Comparison of ENCODE assay signal across 24 cellular contexts in the genomic region with DNA sequence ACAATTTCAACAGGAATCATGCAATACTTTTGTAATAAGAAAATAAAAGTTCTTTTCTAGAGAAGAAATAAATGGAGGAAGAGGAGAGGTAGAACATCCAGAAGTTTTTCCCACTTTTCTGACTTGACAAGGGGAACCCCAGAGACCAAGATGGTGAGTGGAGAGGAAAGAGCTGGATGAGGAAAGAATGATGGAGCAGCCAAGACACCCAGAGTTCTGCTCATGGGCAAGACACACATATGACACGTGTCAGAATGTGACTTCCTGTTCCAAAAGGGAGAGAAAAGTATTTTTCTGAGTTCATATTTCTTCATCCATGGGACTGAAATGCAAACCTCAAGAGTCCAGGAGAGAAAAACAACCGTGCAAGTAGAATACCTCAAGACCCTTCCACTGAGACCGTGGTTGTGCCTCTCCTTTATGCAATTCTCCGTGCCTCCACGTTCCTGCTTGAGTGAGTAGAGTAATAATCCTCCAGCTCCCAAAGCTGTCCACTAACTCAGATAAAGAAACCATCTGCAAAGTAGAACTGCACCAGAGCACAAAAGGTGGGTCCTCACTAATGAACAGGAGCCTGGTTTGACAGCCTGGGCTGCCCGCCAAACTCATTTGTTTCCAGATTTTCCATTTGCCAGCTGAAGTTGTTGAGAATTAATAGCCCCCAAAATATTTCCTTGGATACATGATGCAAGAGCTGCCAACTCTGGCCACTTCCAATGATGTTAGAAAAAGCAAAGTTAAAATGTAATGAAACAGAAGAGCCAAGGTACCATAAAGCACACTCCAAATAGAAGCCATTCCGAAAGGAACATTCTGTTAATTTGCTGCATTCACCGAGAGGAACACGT.
DNase-seq lines count a peak whose midpoint lies in the region; ATAC-seq and TF ChIP-seq lines count a peak whose summit lies in the region.
"Had no signal": no experiment of that assay in that cellular context is flagged by ENCODE, and none has a peak within 500 bp of the region (broad histone marks: within the 10 kb centered on the region; RNA-seq: fewer than 3 reads in every experiment).

No MANE protein-coding gene starts in this region.

- H3K27me3 ChIP-seq in CD4-positive, alpha-beta memory T cell (ENCODE audit: insufficient read depth, low read length), result no peaks in the 10 kb centered on the region
- H3K27me3 ChIP-seq: BE2C had no signal

- H3K9me3 ChIP-seq in T-helper 17 cell (ENCODE audit: control insufficient read depth, low read length, poor library complexity, severe bottlenecking), result no peaks in the 10 kb centered on the region
- H3K9me3 ChIP-seq in CD4-positive, alpha-beta memory T cell (ENCODE audit: control insufficient read depth in 1 of 2, low read length in 2 of 2), result no peaks in the 10 kb centered on the region
- H3K9me3 ChIP-seq: BE2C, SK-N-SH had no signal

- no peak for ATAC-seq in stimulated activated naive CD8-positive, alpha-beta T cell treated with anti-CD3 and anti-CD28 coated beads, Interleukin-15, amount 100 ng/mL, for 72 hours
- ATAC-seq in T-helper 17 cell, result no peak
- ATAC-seq: CD8-positive, alpha-beta T cell; HCT116; Panc1 had no signal

- H3K4me3 ChIP-seq in CD4-positive, alpha-beta memory T cell (ENCODE audit: low read length in 2 of 2), result no peak overlapping the region
- H3K4me3 ChIP-seq: GM23248 had no signal

- no peaks in the 10 kb centered on the region for H3K36me3 ChIP-seq in CD4-positive, alpha-beta memory T cell (ENCODE audit: insufficient read depth, low read length)
- H3K36me3 ChIP-seq: BE2C had no signal

- H3K4me1 Mint-ChIP-seq in brain, result peaks cover 12% of the 10 kb centered on the region
- no peaks in the 10 kb centered on the region for H3K4me1 Mint-ChIP-seq in stimulated activated naive CD8-positive, alpha-beta T cell treated with anti-CD3 and anti-CD28 coated beads, Interleukin-15, amount 100 ng/mL, for 72 hours
- no peaks in the 10 kb centered on the region for H3K4me1 Mint-ChIP-seq in T-helper 17 cell
- no peaks in the 10 kb centered on the region for H3K4me1 Mint-ChIP-seq in CD4-positive, alpha-beta memory T cell
- H3K4me1 Mint-ChIP-seq: IgD-negative memory B cell had no signal

- peak overlapping the region in 2 of 5 experiments; percentile 28 to 77 for H3K4me3 Mint-ChIP-seq in brain
- no peak overlapping the region for H3K4me3 Mint-ChIP-seq in stimulated activated naive CD8-positive, alpha-beta T cell treated with anti-CD3 and anti-CD28 coated beads, Interleukin-15, amount 100 ng/mL, for 72 hours
- no peak overlapping the region for H3K4me3 Mint-ChIP-seq in T-helper 17 cell
- H3K4me3 Mint-ChIP-seq in CD4-positive, alpha-beta memory T cell, result no peak overlapping the region
- H3K4me3 Mint-ChIP-seq: CD8-positive, alpha-beta T cell; IgD-negative memory B cell had no signal

- H3K27ac ChIP-seq in CD4-positive, alpha-beta memory T cell (ENCODE audit: low read depth, low read length), result no peak overlapping the region
- H3K27ac ChIP-seq: 22Rv1, GM23248, HL-60 had no signal

- CTCF ChIA-PET in CD4-positive, alpha-beta memory T cell (lab: Charles Lee; ENCODE audit: partially characterized antibody), result no interaction called here

- H3K9me3 Mint-ChIP-seq in brain, result peaks cover 22 to 47% (median 26%) of the 10 kb centered on the region in 5 experiments
- peaks cover 11 to 16% of the 10 kb centered on the region in 2 donors for H3K9me3 Mint-ChIP-seq in stimulated activated naive CD8-positive, alpha-beta T cell treated with anti-CD3 and anti-CD28 coated beads, Interleukin-15, amount 100 ng/mL, for 72 hours
- H3K9me3 Mint-ChIP-seq in CD4-positive, alpha-beta memory T cell, result peaks cover 0 to 12% (median 4%) of the 10 kb centered on the region in 8 donors

- H3K27me3 Mint-ChIP-seq in brain (peaks cover 6% of the 10 kb centered on the region), T-helper 17 cell (peaks cover 10% of the 10 kb centered on the region)
- peaks cover 35% of the 10 kb centered on the region for H3K27me3 Mint-ChIP-seq in stimulated activated naive CD8-positive, alpha-beta T cell treated with anti-CD3 and anti-CD28 coated beads, Interleukin-15, amount 100 ng/mL, for 72 hours
- peaks cover 5% of the 10 kb centered on the region in 2 donors for H3K27me3 Mint-ChIP-seq in CD4-positive, alpha-beta memory T cell
- H3K27me3 Mint-ChIP-seq: IgD-negative memory B cell had no signal

- TF ChIP-seq CTCF in brain (conservative IDR thresholded peaks at IDR 0.05), result no peak

- peaks cover 8% of the 10 kb centered on the region for H3K36me3 Mint-ChIP-seq in brain
- no peaks in the 10 kb centered on the region for H3K36me3 Mint-ChIP-seq in T-helper 17 cell (ENCODE audit: low read depth)
- H3K36me3 Mint-ChIP-seq in CD4-positive, alpha-beta memory T cell, result no peaks in the 10 kb centered on the region
- H3K36me3 Mint-ChIP-seq: CD8-positive, alpha-beta T cell; IgD-negative memory B cell had no signal

- POLR2A ChIA-PET in CD4-positive, alpha-beta memory T cell (lab: Charles Lee; ENCODE audit: partially characterized antibody), result no interaction called here

- no peaks in the 10 kb centered on the region for H3K4me1 ChIP-seq in CD4-positive, alpha-beta memory T cell (ENCODE audit: insufficient read depth, low read length)
- H3K4me1 ChIP-seq: BE2C had no signal

- H3K27ac Mint-ChIP-seq in brain, result peak overlapping the region in 4 of 5 experiments; percentile 17 to 91 (median 70)
- no peak overlapping the region for H3K27ac Mint-ChIP-seq in stimulated activated naive CD8-positive, alpha-beta T cell treated with anti-CD3 and anti-CD28 coated beads, Interleukin-15, amount 100 ng/mL, for 72 hours
- no peak overlapping the region for H3K27ac Mint-ChIP-seq in T-helper 17 cell
- no peak overlapping the region for H3K27ac Mint-ChIP-seq in CD4-positive, alpha-beta memory T cell
- H3K27ac Mint-ChIP-seq: CD8-positive, alpha-beta T cell; IgD-negative memory B cell had no signal

- peak; percentile 11 for DNase-seq in DMS79 treated with DMSO at 0.1 percent for 48 hours (lab: John Stamatoyannopoulos, UW)
- no peak for DNase-seq in DMS79 (lab: John Stamatoyannopoulos, UW)
- DNase-seq in midbrain (lab: John Stamatoyannopoulos, UW), result peak; percentile 4
- DNase-seq in stimulated activated naive CD8-positive, alpha-beta T cell treated with anti-CD3 and anti-CD28 coated beads, Interleukin-15, amount 100 ng/mL, for 72 hours, result no peak
- DNase-seq in T-helper 17 cell, result no peak
- no peak for DNase-seq in stimulated activated CD4-positive, alpha-beta T cell treated with anti-CD3 and anti-CD28 coated beads, Interleukin-4, amount 100 ng/mL, for 24 hours
- no peak for DNase-seq in CD4-positive, alpha-beta memory T cell
- DNase-seq: BE2C; CD8-positive, alpha-beta T cell; GDM1; GM23248; Kasumi-1; NCI-H1417; NCI-H2029; NCI-H510A; NCI-H774; SHP77; SK-N-SH had no signal

- intact Hi-C loops in CD4-positive, alpha-beta memory T cell (cut with micrococcal nuclease), result no loop called here

Comparison
In these comparisons a context has a peak if more than half of its experiments do, and no peak if none do; other contexts are left out.
1. DNase-seq: peak in DMS79 treated with DMSO at 0.1 percent for 48 hours (single experiment) and midbrain (single experiment); none in DMS79 (single experiment), stimulated activated naive CD8-positive, alpha-beta T cell treated with anti-CD3 and anti-CD28 coated beads, Interleukin-15, amount 100 ng/mL, for 72 hours (0 of 2), T-helper 17 cell (0 of 3), stimulated activated CD4-positive, alpha-beta T cell treated with anti-CD3 and anti-CD28 coated beads, Interleukin-4, amount 100 ng/mL, for 24 hours (single experiment) and CD4-positive, alpha-beta memory T cell (0 of 5).
2. H3K27ac Mint-ChIP-seq: peak in brain (4 of 5); none in stimulated activated naive CD8-positive, alpha-beta T cell treated with anti-CD3 and anti-CD28 coated beads, Interleukin-15, amount 100 ng/mL, for 72 hours (0 of 2), T-helper 17 cell (single experiment) and CD4-positive, alpha-beta memory T cell (0 of 7).